In genomic region chr15:67563961-67564570, GRCh38 we compare ENCODE assay signal across 1 cellular context.
TF ChIP-seq lines count a peak whose summit lies in the region.

No MANE protein-coding gene starts in this region.

TF ChIP-seq in HEK293T, 16 proteins besides CTCF, POLR2A, EP300 and RAD21:
- TF ChIP-seq FOXK2 (IDR thresholded peaks at IDR 0.05) (no peak), L3MBTL2 (conservative IDR thresholded peaks at IDR 0.05) (no peak), LEF1 (IDR thresholded peaks at IDR 0.05; ENCODE audit: borderline replicate concordance) (no peak), HDGF (IDR thresholded peaks at IDR 0.05; ENCODE audit: borderline replicate concordance) (no peak), ZNF384 (IDR thresholded peaks at IDR 0.05) (no peak), ARNT (IDR thresholded peaks at IDR 0.05) (no peak), ELF4 (IDR thresholded peaks at IDR 0.05) (no peak), TARDBP (IDR thresholded peaks at IDR 0.05) (no peak), FOXA1 (IDR thresholded peaks at IDR 0.05) (no peak), SP1 (IDR thresholded peaks at IDR 0.05) (no peak), FOXM1 (IDR thresholded peaks at IDR 0.05; ENCODE audit: borderline replicate concordance) (no peak), NFRKB (IDR thresholded peaks at IDR 0.05) (no peak), SUZ12 (IDR thresholded peaks at IDR 0.05) (no peak)
